In the genomic region with DNA sequence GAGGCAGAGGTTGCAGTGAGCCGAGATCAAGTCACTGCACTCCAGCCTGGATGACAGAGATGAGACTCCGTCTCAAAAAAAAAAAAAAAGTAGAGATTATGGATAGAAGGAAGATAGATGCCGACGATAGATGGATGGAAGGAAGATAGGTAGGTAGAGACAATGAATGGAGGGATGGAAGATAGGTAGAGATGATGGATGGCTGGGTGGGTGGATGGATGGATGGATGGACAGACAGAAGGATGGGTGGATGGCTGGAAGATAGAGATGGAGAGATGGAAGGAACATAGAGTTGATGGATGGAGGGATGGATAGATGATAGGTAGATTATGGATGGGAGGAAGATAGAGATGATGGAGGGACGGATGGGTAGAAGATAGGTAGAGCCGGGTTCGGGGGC, we compare ENCODE assay signal across 18 cellular contexts. TPM values are rescaled to one million over a fixed set of nuclear protein-coding genes. Genes with fewer than 3 reads are reported as not detected.
DNase-seq lines count a peak whose midpoint lies in the region; ATAC-seq and TF ChIP-seq lines count a peak whose summit lies in the region.
"Had no signal": no experiment of that assay in that cellular context is flagged by ENCODE, and none has a peak within 500 bp of the region (broad histone marks: within the 10 kb centered on the region; RNA-seq: fewer than 3 reads in every experiment).

No MANE protein-coding gene starts in this region.

- POLR2A ChIA-PET in CD8-positive, alpha-beta T cell (lab: Charles Lee), result no interaction called here

- CTCF ChIA-PET in CD8-positive, alpha-beta T cell (lab: Charles Lee), result no interaction called here

- H3K27ac Mint-ChIP-seq in activated T-cell treated with anti-CD3 and anti-CD28 coated beads, Interleukin-2, amount 50 U/mL, for 24 hours, result peak overlapping the region; percentile 3
- peak overlapping the region; percentile 2 for H3K27ac Mint-ChIP-seq in CD8-positive, alpha-beta T cell
- peak overlapping the region; percentile 34 for H3K27ac Mint-ChIP-seq in glutamatergic neuron (ENCODE audit: unreplicated experiment)
- H3K27ac Mint-ChIP-seq in stimulated activated memory B cell treated with anti-CD40 and anti-IgM and Interleukin-4, amounts not matched to agents 10 μg/mL and 1 μg/mL and 100 μg/mL, for 72 hours, result peak overlapping the region; percentile 4
- H3K27ac Mint-ChIP-seq in chondrocyte (ENCODE audit: unreplicated experiment), result no peak overlapping the region

- DNase-seq in activated T-cell treated with anti-CD3 and anti-CD28 coated beads, Interleukin-2, amount 50 U/mL, for 24 hours, result no peak
- no peak for DNase-seq in activated T-cell treated with anti-CD3 and anti-CD28 coated beads, Interleukin-2, amount 50 U/mL, for 4 hours
- DNase-seq in CD8-positive, alpha-beta T cell, result no peak
- DNase-seq in glutamatergic neuron, result no peak
- DNase-seq in chondrocyte (ENCODE audit: low spot score), result no peak
- DNase-seq: EL, GF-D8, MG63, NCI-H1417, NCI-H1694 treated with DMSO at 0.1 percent for 48 hours, NCI-H2081 treated with DMSO at 0.1 percent for 48 hours, NCI-H446 treated with DMSO at 0.1 percent for 48 hours, NCI-H526 treated with DMSO at 0.1 percent for 48 hours, OCI-M1, SJCRH30 had no signal

- no peaks in the 10 kb centered on the region for H3K9me3 ChIP-seq in CD8-positive, alpha-beta T cell (ENCODE audit: low read length)
- H3K9me3 ChIP-seq: MG63, SJCRH30 had no signal

- H3K4me3 Mint-ChIP-seq in activated T-cell treated with anti-CD3 and anti-CD28 coated beads, Interleukin-2, amount 50 U/mL, for 24 hours, result no peak overlapping the region
- H3K4me3 Mint-ChIP-seq in activated T-cell treated with anti-CD3 and anti-CD28 coated beads, Interleukin-2, amount 50 U/mL, for 4 hours, result no peak overlapping the region
- no peak overlapping the region for H3K4me3 Mint-ChIP-seq in CD8-positive, alpha-beta T cell
- no peak overlapping the region for H3K4me3 Mint-ChIP-seq in glutamatergic neuron (ENCODE audit: unreplicated experiment)
- no peak overlapping the region for H3K4me3 Mint-ChIP-seq in stimulated activated memory B cell treated with anti-CD40 and anti-IgM and Interleukin-4, amounts not matched to agents 10 μg/mL and 1 μg/mL and 100 μg/mL, for 72 hours
- no peak overlapping the region for H3K4me3 Mint-ChIP-seq in chondrocyte (ENCODE audit: unreplicated experiment)
- H3K4me3 Mint-ChIP-seq: CD14-positive monocyte had no signal

- H3K36me3 Mint-ChIP-seq in activated T-cell treated with anti-CD3 and anti-CD28 coated beads, Interleukin-2, amount 50 U/mL, for 24 hours (ENCODE audit: low read depth), result peaks cover 81% of the 10 kb centered on the region
- H3K36me3 Mint-ChIP-seq in activated T-cell treated with anti-CD3 and anti-CD28 coated beads, Interleukin-2, amount 50 U/mL, for 4 hours (ENCODE audit: insufficient read depth), result peaks cover 42% of the 10 kb centered on the region
- peaks cover 80% of the 10 kb centered on the region for H3K36me3 Mint-ChIP-seq in CD8-positive, alpha-beta T cell
- H3K36me3 Mint-ChIP-seq in glutamatergic neuron (ENCODE audit: unreplicated experiment) (peaks cover 18% of the 10 kb centered on the region), chondrocyte (ENCODE audit: low read depth) (peaks cover 47% of the 10 kb centered on the region)
- peaks cover 82% of the 10 kb centered on the region for H3K36me3 Mint-ChIP-seq in stimulated activated memory B cell treated with anti-CD40 and anti-IgM and Interleukin-4, amounts not matched to agents 10 μg/mL and 1 μg/mL and 100 μg/mL, for 72 hours

- no peaks in the 10 kb centered on the region for H3K9me3 Mint-ChIP-seq in activated T-cell treated with anti-CD3 and anti-CD28 coated beads, Interleukin-2, amount 50 U/mL, for 24 hours
- no peaks in the 10 kb centered on the region for H3K9me3 Mint-ChIP-seq in activated T-cell treated with anti-CD3 and anti-CD28 coated beads, Interleukin-2, amount 50 U/mL, for 4 hours
- H3K9me3 Mint-ChIP-seq in CD8-positive, alpha-beta T cell, result no peaks in the 10 kb centered on the region
- H3K9me3 Mint-ChIP-seq in glutamatergic neuron (ENCODE audit: unreplicated experiment), result peaks cover 7% of the 10 kb centered on the region
- no peaks in the 10 kb centered on the region for H3K9me3 Mint-ChIP-seq in stimulated activated memory B cell treated with anti-CD40 and anti-IgM and Interleukin-4, amounts not matched to agents 10 μg/mL and 1 μg/mL and 100 μg/mL, for 72 hours
- no peaks in the 10 kb centered on the region for H3K9me3 Mint-ChIP-seq in chondrocyte (ENCODE audit: low read depth)
- H3K9me3 Mint-ChIP-seq: CD14-positive monocyte had no signal

- H3K4me1 ChIP-seq in CD8-positive, alpha-beta T cell (ENCODE audit: insufficient read depth, low read length), result no peaks in the 10 kb centered on the region
- H3K4me1 ChIP-seq: SJCRH30 had no signal

- H3K27me3 Mint-ChIP-seq in activated T-cell treated with anti-CD3 and anti-CD28 coated beads, Interleukin-2, amount 50 U/mL, for 24 hours, result no peaks in the 10 kb centered on the region
- no peaks in the 10 kb centered on the region for H3K27me3 Mint-ChIP-seq in activated T-cell treated with anti-CD3 and anti-CD28 coated beads, Interleukin-2, amount 50 U/mL, for 4 hours (ENCODE audit: low read depth)
- no peaks in the 10 kb centered on the region for H3K27me3 Mint-ChIP-seq in CD8-positive, alpha-beta T cell (ENCODE audit: low read depth)
- H3K27me3 Mint-ChIP-seq in glutamatergic neuron (ENCODE audit: unreplicated experiment) (peaks cover 5% of the 10 kb centered on the region), chondrocyte (ENCODE audit: low read depth) (no peaks in the 10 kb centered on the region)
- no peaks in the 10 kb centered on the region for H3K27me3 Mint-ChIP-seq in stimulated activated memory B cell treated with anti-CD40 and anti-IgM and Interleukin-4, amounts not matched to agents 10 μg/mL and 1 μg/mL and 100 μg/mL, for 72 hours

- H3K27ac ChIP-seq in CD8-positive, alpha-beta T cell (ENCODE audit: low read depth, low read length), result no peak overlapping the region
- H3K27ac ChIP-seq: SJCRH30 had no signal

- no peaks in the 10 kb centered on the region for H3K27me3 ChIP-seq in CD8-positive, alpha-beta T cell (ENCODE audit: insufficient read depth, low read length)
- H3K27me3 ChIP-seq: MG63, SJCRH30 had no signal

- no peak for ATAC-seq in activated T-cell treated with anti-CD3 and anti-CD28 coated beads, Interleukin-2, amount 50 U/mL, for 4 hours
- no peak for ATAC-seq in CD8-positive, alpha-beta T cell
- ATAC-seq in stimulated activated memory B cell treated with anti-CD40 and anti-IgM and Interleukin-4, amounts not matched to agents 10 μg/mL and 1 μg/mL and 100 μg/mL, for 72 hours, result no peak
- ATAC-seq in GM19467 (IDR thresholded peaks at IDR 0.05; ENCODE audit: unreplicated experiment), result no peak

- TF ChIP-seq CTCF in CD8-positive, alpha-beta T cell (IDR thresholded peaks at IDR 0.05), result no peak
- TF ChIP-seq CTCF in glutamatergic neuron (IDR thresholded peaks at IDR 0.05; ENCODE audit: partially characterized antibody, unreplicated experiment) (no peak), chondrocyte (IDR thresholded peaks at IDR 0.05) (no peak)

- H3K4me3 ChIP-seq in CD8-positive, alpha-beta T cell (ENCODE audit: low read depth, low read length), result no peak overlapping the region
- H3K4me3 ChIP-seq: MG63, SJCRH30 had no signal

- peaks cover 54% of the 10 kb centered on the region for H3K36me3 ChIP-seq in CD8-positive, alpha-beta T cell (ENCODE audit: insufficient read depth, low read length)

- H3K4me1 Mint-ChIP-seq in activated T-cell treated with anti-CD3 and anti-CD28 coated beads, Interleukin-2, amount 50 U/mL, for 24 hours (ENCODE audit: low read depth), result no peaks in the 10 kb centered on the region
- no peaks in the 10 kb centered on the region for H3K4me1 Mint-ChIP-seq in activated T-cell treated with anti-CD3 and anti-CD28 coated beads, Interleukin-2, amount 50 U/mL, for 4 hours (ENCODE audit: low read depth)
- no peaks in the 10 kb centered on the region for H3K4me1 Mint-ChIP-seq in CD8-positive, alpha-beta T cell (ENCODE audit: low read depth)
- H3K4me1 Mint-ChIP-seq in glutamatergic neuron (ENCODE audit: low read depth, unreplicated experiment) (no peaks in the 10 kb centered on the region), chondrocyte (ENCODE audit: low read depth) (no peaks in the 10 kb centered on the region)
- H3K4me1 Mint-ChIP-seq in stimulated activated memory B cell treated with anti-CD40 and anti-IgM and Interleukin-4, amounts not matched to agents 10 μg/mL and 1 μg/mL and 100 μg/mL, for 72 hours, result peaks cover 14% of the 10 kb centered on the region
- H3K4me1 Mint-ChIP-seq: CD14-positive monocyte had no signal

- intact Hi-C loops in CD8-positive, alpha-beta T cell (cut with DNase I, micrococcal nuclease), result no loop called here

RNA-seq across cellular contexts. Expression of a gene that starts 18.5 kb away (rescaled TPM):
- 10 to 100 TPM; 35.9 to 47.3 (median 46.6) TPM for total RNA-seq in activated T-cell treated with anti-CD3 and anti-CD28 coated beads, Interleukin-2, amount 50 U/mL, for 4 hours
- total RNA-seq in CD8-positive, alpha-beta T cell, result 10 to 100 TPM; 23.1 to 25.3 TPM
- total RNA-seq in glutamatergic neuron (ENCODE audit: unreplicated experiment) (14.9 TPM), chondrocyte (27.3 to 31.7 TPM (median 29.9 TPM) in 3 replicates)

RNA-seq across cellular contexts. Expression of a gene that starts 29.4 kb away (rescaled TPM):
- 1 to 10 TPM; 5.0 to 8.0 (median 5.4) TPM for total RNA-seq in activated T-cell treated with anti-CD3 and anti-CD28 coated beads, Interleukin-2, amount 50 U/mL, for 4 hours
- 10 to 100 TPM; 20.9 to 24.9 TPM for total RNA-seq in CD8-positive, alpha-beta T cell
- total RNA-seq in glutamatergic neuron (ENCODE audit: unreplicated experiment) (23.4 TPM), chondrocyte (21.1 to 23.8 TPM (median 22.3 TPM) in 3 replicates)

RNA-seq across cellular contexts. Expression of a gene that starts 49.1 kb away (rescaled TPM):
- total RNA-seq in activated T-cell treated with anti-CD3 and anti-CD28 coated beads, Interleukin-2, amount 50 U/mL, for 4 hours, result 10 to 100 TPM; 10.1 to 14.4 (median 13.6) TPM
- under 1 TPM; 0.31 to 0.38 TPM for total RNA-seq in CD8-positive, alpha-beta T cell
- total RNA-seq in glutamatergic neuron (ENCODE audit: unreplicated experiment) (109 TPM), chondrocyte (31.9 to 45.0 TPM (median 43.7 TPM) in 3 replicates)

Comparison
In these comparisons a context has a peak if more than half of its experiments do, and no peak if none do; other contexts are left out.
1. RNA of a gene that starts 49.1 kb away (total RNA-seq): 109 TPM in glutamatergic neuron (single experiment), 31.9 to 45.0 TPM in chondrocyte and 10.1 to 14.4 TPM in activated T-cell treated with anti-CD3 and anti-CD28 coated beads, Interleukin-2, amount 50 U/mL, for 4 hours; 0.31 to 0.38 TPM in CD8-positive, alpha-beta T cell; every median in the first group is over 4 times any median in the second.